ENCODE assay signal across 9 cellular contexts in genomic region chr2:85728883-85729824, GRCh38. TPM values are rescaled to one million over a fixed set of nuclear protein-coding genes. Genes with fewer than 3 reads are reported as not detected.
DNase-seq lines count a peak whose midpoint lies in the region; ATAC-seq and TF ChIP-seq lines count a peak whose summit lies in the region.
"Had no signal": no experiment of that assay in that cellular context is flagged by ENCODE, and none has a peak within 500 bp of the region (broad histone marks: within the 10 kb centered on the region; RNA-seq: fewer than 3 reads in every experiment).

No MANE protein-coding gene starts in this region.

- peak overlapping the region; percentile 37 for H3K4me2 ChIP-seq in osteoblast (ENCODE audit: insufficient read depth, low read length)

- peak; percentile 67 for DNase-seq in CD14-positive monocyte (ENCODE audit: low spot score)
- DNase-seq in LNCaP clone FGC (ENCODE audit: low read depth) = no peak
- DNase-seq in SJCRH30 = peak; percentile 94 to 97
- peak; percentile 25 for DNase-seq in activated gamma-delta T cell (lab: John Stamatoyannopoulos, UW)
- DNase-seq in osteoblast (ENCODE audit: insufficient read length, low spot score, missing footprints) = peak; percentile 98
- DNase-seq in thoracic aorta (ENCODE audit: low spot score) = peak; percentile 60

- no peaks in the 10 kb centered on the region for H4K20me1 ChIP-seq in osteoblast (ENCODE audit: insufficient read depth, low read length)

- H3K36me3 Mint-ChIP-seq in CD14-positive monocyte = no peaks in the 10 kb centered on the region
- H3K36me3 Mint-ChIP-seq: IgD-negative memory B cell had no signal

- no peaks in the 10 kb centered on the region for H3K27me3 ChIP-seq in SJCRH30
- no peaks in the 10 kb centered on the region for H3K27me3 ChIP-seq in gastroesophageal sphincter
- H3K27me3 ChIP-seq in osteoblast (ENCODE audit: insufficient read depth, low read length) = no peaks in the 10 kb centered on the region
- H3K27me3 ChIP-seq in thoracic aorta (replicated peaks; ENCODE audit: insufficient read depth) = no peaks in the 10 kb centered on the region

- H3K9me3 ChIP-seq in SJCRH30 (replicated peaks) (no peaks in the 10 kb centered on the region), gastroesophageal sphincter (no peaks in the 10 kb centered on the region), osteoblast (ENCODE audit: low read depth, low read length) (no peaks in the 10 kb centered on the region), thoracic aorta (no peaks in the 10 kb centered on the region)

- ATAC-seq in GM19397 (IDR thresholded peaks at IDR 0.05; ENCODE audit: unreplicated experiment) (peak; percentile 82), gastroesophageal sphincter (peak; percentile 93), thoracic aorta (ENCODE audit: insufficient number of reproducible peaks, low FRiP score, low read depth) (peak; percentile 69)

- intact Hi-C loops in CD14-positive monocyte (cut with micrococcal nuclease) = loop anchor here (2.0 to 10.0 kb wide), 3 partner anchors 83 to 94 kb away; no protein-coding TSS in a partner anchor

- peaks cover 0 to 2% (median 0%) of the 10 kb centered on the region in 3 donors for H3K27me3 Mint-ChIP-seq in CD14-positive monocyte (ENCODE audit: low read depth in 3 of 3)

- H3K4me3 Mint-ChIP-seq in CD14-positive monocyte = peak overlapping the region; percentile 48 to 73

- H3K4me3 ChIP-seq in LNCaP clone FGC (ENCODE audit: low read depth, low read length) = no peak overlapping the region
- H3K4me3 ChIP-seq in SJCRH30 = peak overlapping the region; percentile 23
- peak overlapping the region in 1 of 2 donors; percentile 6 for H3K4me3 ChIP-seq in gastroesophageal sphincter
- no peak overlapping the region for H3K4me3 ChIP-seq in osteoblast (ENCODE audit: insufficient read depth, low read length)
- peak overlapping the region; percentile 18 for H3K4me3 ChIP-seq in thoracic aorta

- WGBS in gastroesophageal sphincter (ENCODE audit: low coverage in 1 of 2), 2 donors = 35 to 61% methylated on average over 10 to 14 of the region's 26 CpGs

- no peaks in the 10 kb centered on the region for H3K36me3 ChIP-seq in SJCRH30
- no peaks in the 10 kb centered on the region for H3K36me3 ChIP-seq in gastroesophageal sphincter
- H3K36me3 ChIP-seq in osteoblast (ENCODE audit: insufficient read depth, low read length) = no peaks in the 10 kb centered on the region
- no peaks in the 10 kb centered on the region for H3K36me3 ChIP-seq in thoracic aorta

- H3K4me1 Mint-ChIP-seq in CD14-positive monocyte = peaks cover 36% of the 10 kb centered on the region
- H3K4me1 Mint-ChIP-seq: IgD-negative memory B cell had no signal

- H3K27ac Mint-ChIP-seq in CD14-positive monocyte = peak overlapping the region; percentile 11 to 82 (median 45)
- H3K27ac Mint-ChIP-seq: IgD-negative memory B cell had no signal

- H3K4me1 ChIP-seq in SJCRH30 (peaks cover 54% of the 10 kb centered on the region), gastroesophageal sphincter (peaks cover 0 to 26% (median 0%) of the 10 kb centered on the region in 3 donors), osteoblast (ENCODE audit: insufficient read depth, low read length) (peaks cover 14% of the 10 kb centered on the region), thoracic aorta (ENCODE audit: control insufficient read depth in 1 of 2, low read depth in 2 of 2) (peaks cover 0 to 25% of the 10 kb centered on the region in 2 donors)

- H3K79me2 ChIP-seq in osteoblast (ENCODE audit: insufficient read depth, low read length) = no peaks in the 10 kb centered on the region

- H3K27ac ChIP-seq in SJCRH30 = peak overlapping the region; percentile 47
- H3K27ac ChIP-seq in gastroesophageal sphincter = peak overlapping the region in 2 of 4 donors; percentile 21 to 55
- H3K27ac ChIP-seq in osteoblast (ENCODE audit: low read depth, low read length) = no peak overlapping the region
- peak overlapping the region in 1 of 2 donors; percentile 45 for H3K27ac ChIP-seq in thoracic aorta

- TF ChIP-seq CTCF in CD14-positive monocyte (IDR thresholded peaks at IDR 0.05) (peak; percentile 89), LNCaP clone FGC (IDR thresholded peaks at IDR 0.05; ENCODE audit: control insufficient read depth, extremely low read depth, insufficient read depth) (peak; percentile 81), gastroesophageal sphincter (IDR thresholded peaks at IDR 0.05) (peak; percentile 93 to 98 (median 96)), osteoblast (IDR thresholded peaks at IDR 0.05; ENCODE audit: extremely low read depth, low read depth, low read length) (peak; percentile 99), thoracic aorta (IDR thresholded peaks at IDR 0.05) (peak; percentile 96)

- no peak for TF ChIP-seq POLR2A in gastroesophageal sphincter (IDR thresholded peaks at IDR 0.05)

- peak overlapping the region; percentile 59 for H2AFZ ChIP-seq in osteoblast (ENCODE audit: low read length)

- peaks cover 0 to 5% (median 0%) of the 10 kb centered on the region in 7 donors for H3K9me3 Mint-ChIP-seq in CD14-positive monocyte
- H3K9me3 Mint-ChIP-seq: IgD-negative memory B cell had no signal

- TF ChIP-seq EP300 in gastroesophageal sphincter (IDR thresholded peaks at IDR 0.05) = no peak

RNA-seq across cellular contexts. Expression of gene ATOH8, which starts 24.6 kb away (rescaled TPM):
- 1 to 10 TPM; 2.0 to 2.1 TPM for polyA plus RNA-seq in CD14-positive monocyte
- total RNA-seq in SJCRH30 (2014; rRNA removed; shearing (Covaris generic)) = 98.9 and 107 TPM in 2 replicates
- total RNA-seq in gastroesophageal sphincter (10 to 100 TPM; 34.5 to 79.5 (median 59.6) TPM), osteoblast (18.6 and 35.1 TPM in 2 replicates), thoracic aorta (100 to 1,000 TPM in 1 of 2 donors, 10 to 100 TPM in 1; 78.4 to 207 TPM)
- polyA plus RNA-seq: IgD-negative memory B cell had no signal

RNA-seq across cellular contexts. Expression of gene GNLY, which starts 35.0 kb away (rescaled TPM):
- polyA plus RNA-seq in CD14-positive monocyte = 10 to 100 TPM; 11.1 to 13.2 TPM
- total RNA-seq in SJCRH30 (2014; rRNA removed; shearing (Covaris generic)) = not detected in 2 replicates
- total RNA-seq in gastroesophageal sphincter (1 to 10 TPM in 1 of 4 donors, under 1 TPM in 1, not detected in 2; 0.54 to 3.1 TPM), osteoblast (not detected in 2 replicates), thoracic aorta (1 to 10 TPM; 1.5 to 8.5 TPM)

Comparison
In these comparisons a context has a peak if more than half of its experiments do, and no peak if none do; other contexts are left out.
1. H3K4me3 ChIP-seq: peak in SJCRH30 (single experiment) and thoracic aorta (single experiment); none in LNCaP clone FGC (single experiment) and osteoblast (single experiment).
2. Peak in every context shown above with its lines, with median percentiles within 50 percentile points of each other: CTCF ChIP-seq and ATAC-seq.